ENCODE assay signal across 16 cellular contexts in the genomic region with DNA sequence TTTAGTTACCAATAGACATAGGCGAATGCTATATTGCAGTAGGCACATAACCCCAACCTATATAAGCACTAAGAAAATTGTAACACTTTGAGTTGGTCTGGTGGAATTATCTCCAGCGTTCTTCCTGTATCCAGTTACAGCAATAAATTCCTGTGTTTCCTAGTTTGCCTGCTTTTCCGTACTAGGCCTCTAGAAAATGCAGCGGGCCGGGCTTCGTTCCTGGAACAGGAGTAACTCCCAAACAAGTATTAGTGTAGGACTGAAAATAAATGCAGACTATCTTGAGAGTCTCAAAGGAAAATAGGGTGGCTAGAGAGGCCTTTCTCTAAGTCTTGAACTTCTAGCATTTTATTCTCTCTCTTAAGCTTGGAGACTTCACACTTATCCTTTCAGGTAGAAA.
DNase-seq lines count a peak whose midpoint lies in the region; ATAC-seq and TF ChIP-seq lines count a peak whose summit lies in the region.
"Had no signal": no experiment of that assay in that cellular context is flagged by ENCODE, and none has a peak within 500 bp of the region (broad histone marks: within the 10 kb centered on the region; RNA-seq: fewer than 3 reads in every experiment).

No MANE protein-coding gene starts in this region.

- CTCF ChIA-PET in PC-3 (lab: Charles Lee): no interaction called here
- CTCF ChIA-PET in OCI-LY7 (lab: Charles Lee; ENCODE audit: unreplicated experiment): no interaction called here

- no peaks in the 10 kb centered on the region for H3K4me1 ChIP-seq in PC-3 (ENCODE audit: insufficient read depth, low read length)
- no peaks in the 10 kb centered on the region for H3K4me1 ChIP-seq in fibroblast of lung (ENCODE audit: control insufficient read depth, extremely low read depth, insufficient read depth, low read length)
- no peaks in the 10 kb centered on the region for H3K4me1 ChIP-seq in skeletal muscle satellite cell (ENCODE audit: control insufficient read depth, insufficient read depth, low read length)
- H3K4me1 ChIP-seq in OCI-LY7 (ENCODE audit: insufficient read depth, low read length, poor library complexity, severe bottlenecking): no peaks in the 10 kb centered on the region
- H3K4me1 ChIP-seq: body of pancreas, sigmoid colon, tibial nerve had no signal

- no peak overlapping the region for H3K4me2 ChIP-seq in PC-3 (ENCODE audit: low read length)
- H3K4me2 ChIP-seq in fibroblast of lung (ENCODE audit: extremely low read depth, insufficient read depth, low read length): peak overlapping the region; percentile 15
- peak overlapping the region; percentile 84 for H3K4me2 ChIP-seq in skeletal muscle satellite cell (ENCODE audit: low read length)
- H3K4me2 ChIP-seq in OCI-LY7 (ENCODE audit: low read length): no peak overlapping the region

- H3K9me3 ChIP-seq in PC-3 (ENCODE audit: low read length): no peaks in the 10 kb centered on the region
- no peaks in the 10 kb centered on the region for H3K9me3 ChIP-seq in fibroblast of lung (ENCODE audit: control insufficient read depth, insufficient read depth, low read depth, low read length)
- no peaks in the 10 kb centered on the region for H3K9me3 ChIP-seq in skeletal muscle satellite cell (replicated peaks; ENCODE audit: low read length)
- H3K9me3 ChIP-seq in OCI-LY7 (ENCODE audit: low read length): no peaks in the 10 kb centered on the region
- H3K9me3 ChIP-seq: body of pancreas, sigmoid colon, tibial nerve had no signal

- H3K79me2 ChIP-seq in PC-3 (ENCODE audit: low read length) (no peaks in the 10 kb centered on the region), fibroblast of lung (ENCODE audit: control insufficient read depth, insufficient read depth, low read length) (no peaks in the 10 kb centered on the region), OCI-LY7 (ENCODE audit: insufficient read depth, low read depth, low read length) (no peaks in the 10 kb centered on the region)

- no peaks in the 10 kb centered on the region for H3K27me3 Mint-ChIP-seq in activated T-cell treated with anti-CD3 and anti-CD28 coated beads, Interleukin-2, amount 50 U/mL, for 24 hours
- H3K27me3 Mint-ChIP-seq in activated T-cell treated with anti-CD3 and anti-CD28 coated beads, Interleukin-2, amount 50 U/mL, for 72 hours (ENCODE audit: low read depth): peaks cover 2% of the 10 kb centered on the region
- no peaks in the 10 kb centered on the region for H3K27me3 Mint-ChIP-seq in naive thymus-derived CD8-positive, alpha-beta T cell
- H3K27me3 Mint-ChIP-seq: activated B cell treated with CpG ODN at 0.5 μM for 24 hours had no signal

- H3K27ac Mint-ChIP-seq in activated T-cell treated with anti-CD3 and anti-CD28 coated beads, Interleukin-2, amount 50 U/mL, for 24 hours: no peak overlapping the region
- no peak overlapping the region for H3K27ac Mint-ChIP-seq in activated T-cell treated with anti-CD3 and anti-CD28 coated beads, Interleukin-2, amount 50 U/mL, for 72 hours
- peak overlapping the region in 1 of 10 donors; percentile 96 for H3K27ac Mint-ChIP-seq in naive thymus-derived CD8-positive, alpha-beta T cell
- H3K27ac Mint-ChIP-seq: activated B cell treated with CpG ODN at 0.5 μM for 24 hours had no signal

- no peaks in the 10 kb centered on the region for H3F3A ChIP-seq in PC-3 (ENCODE audit: low read length, unreplicated experiment)

- POLR2A ChIA-PET in PC-3 (lab: Charles Lee; ENCODE audit: unreplicated experiment) (no interaction called here), OCI-LY7 (lab: Charles Lee) (no interaction called here)
- POLR2A ChIA-PET in naive thymus-derived CD8-positive, alpha-beta T cell (lab: Charles Lee): no interaction called here

- no TSS peak for BruUV-seq in PC-3 (replicated peaks; lab: Mats Ljungman, UMichigan)
- no TSS peak for BruUV-seq in OCI-LY7 (replicated peaks; lab: Mats Ljungman, UMichigan)

- no peak overlapping the region for H3K9ac ChIP-seq in PC-3 (ENCODE audit: low read length)
- no peak overlapping the region for H3K9ac ChIP-seq in fibroblast of lung (ENCODE audit: insufficient read depth, low read length)
- H3K9ac ChIP-seq in skeletal muscle satellite cell (ENCODE audit: low read depth, low read length): no peak overlapping the region

- H3K36me3 ChIP-seq in PC-3 (ENCODE audit: low read depth, low read length) (no peaks in the 10 kb centered on the region), fibroblast of lung (ENCODE audit: control insufficient read depth, insufficient read depth, low read length) (no peaks in the 10 kb centered on the region), skeletal muscle satellite cell (ENCODE audit: insufficient read depth, low read length) (no peaks in the 10 kb centered on the region), OCI-LY7 (ENCODE audit: insufficient read depth, low read length) (no peaks in the 10 kb centered on the region)
- H3K36me3 ChIP-seq: sigmoid colon, tibial nerve had no signal

- H3K36me3 Mint-ChIP-seq in activated T-cell treated with anti-CD3 and anti-CD28 coated beads, Interleukin-2, amount 50 U/mL, for 24 hours (ENCODE audit: low read depth): no peaks in the 10 kb centered on the region
- H3K36me3 Mint-ChIP-seq in activated T-cell treated with anti-CD3 and anti-CD28 coated beads, Interleukin-2, amount 50 U/mL, for 72 hours (ENCODE audit: insufficient read depth in 2 of 2): no peaks in the 10 kb centered on the region
- peaks cover 0 to 3% (median 0%) of the 10 kb centered on the region in 3 donors for H3K36me3 Mint-ChIP-seq in naive thymus-derived CD8-positive, alpha-beta T cell

- no peaks in the 10 kb centered on the region for H3K9me2 ChIP-seq in PC-3 (replicated peaks; ENCODE audit: low read length)
- no peaks in the 10 kb centered on the region for H3K9me2 ChIP-seq in OCI-LY7 (ENCODE audit: insufficient read depth, low read length)

- intact Hi-C loops in PC-3 (cut with micrococcal nuclease): no loop called here
- intact Hi-C loops in OCI-LY7 (cut with micrococcal nuclease; ENCODE audit: unreplicated experiment): no loop called here

- peaks cover 10% of the 10 kb centered on the region for H3K4me1 Mint-ChIP-seq in activated T-cell treated with anti-CD3 and anti-CD28 coated beads, Interleukin-2, amount 50 U/mL, for 24 hours (ENCODE audit: low read depth)
- H3K4me1 Mint-ChIP-seq in activated T-cell treated with anti-CD3 and anti-CD28 coated beads, Interleukin-2, amount 50 U/mL, for 72 hours (ENCODE audit: low read depth): peaks cover 13% of the 10 kb centered on the region
- no peaks in the 10 kb centered on the region for H3K4me1 Mint-ChIP-seq in naive thymus-derived CD8-positive, alpha-beta T cell
- H3K4me1 Mint-ChIP-seq: activated B cell treated with CpG ODN at 0.5 μM for 24 hours, neural crest cell had no signal

- TF ChIP-seq CTCF in PC-3 (conservative IDR thresholded peaks at IDR 0.05; ENCODE audit: low read depth, low read length) (no peak), fibroblast of lung (conservative IDR thresholded peaks at IDR 0.05 in 1 of 2, IDR thresholded peaks at IDR 0.05 in 1 of 2; ENCODE audit: low read depth in 1 of 2, low read length in 2 of 2) (no peak), OCI-LY7 (conservative IDR thresholded peaks at IDR 0.05; ENCODE audit: low read length) (no peak)

- H2AFZ ChIP-seq in PC-3 (ENCODE audit: low read length) (0 out of 2 replicates have a peak overlapping the region, but pooled peaks have one; percentile 7), fibroblast of lung (ENCODE audit: low read length) (no peak overlapping the region), OCI-LY7 (ENCODE audit: low read length) (no peak overlapping the region)

- H3K4me3 ChIP-seq in PC-3 (ENCODE audit: low read length): no peak overlapping the region
- no peak overlapping the region for H3K4me3 ChIP-seq in fibroblast of lung (replicated peaks in 1 of 4; ENCODE audit: control extremely low read depth in 1 of 4, insufficient read depth in 1 of 4, low read depth in 3 of 4, low read length in 4 of 4)
- H3K4me3 ChIP-seq in skeletal muscle satellite cell (ENCODE audit: low read length): peak overlapping the region; percentile 74
- H3K4me3 ChIP-seq in OCI-LY7 (ENCODE audit: low read depth, low read length, poor library complexity, severe bottlenecking): no peak overlapping the region
- H3K4me3 ChIP-seq: body of pancreas had no signal

- DNase-seq in activated T-cell treated with anti-CD3 and anti-CD28 coated beads, Interleukin-2, amount 50 U/mL, for 24 hours: no peak
- no peak for DNase-seq in activated T-cell treated with anti-CD3 and anti-CD28 coated beads, Interleukin-2, amount 50 U/mL, for 72 hours
- no peak for DNase-seq in PC-3
- no peak for DNase-seq in fibroblast of lung (ENCODE audit: low read depth in 2 of 2)
- DNase-seq in OCI-LY7 (ENCODE audit: low spot score): no peak
- DNase-seq in naive thymus-derived CD8-positive, alpha-beta T cell: no peak
- DNase-seq: activated B cell treated with CpG ODN at 0.5 μM for 24 hours; activated naive CD4-positive, alpha-beta T cell treated with Interleukin-2 at 50 U/mL for 16 hours; NCI-H510A; stimulated activated CD4-positive, alpha-beta T cell treated with anti-CD3 and anti-CD28 coated beads, Interleukin-4, amount 100 ng/mL, for 1 hour had no signal

- H3K27ac ChIP-seq in PC-3 (ENCODE audit: low read length): no peak overlapping the region
- H3K27ac ChIP-seq in fibroblast of lung (ENCODE audit: insufficient read depth, low read length): no peak overlapping the region
- H3K27ac ChIP-seq in OCI-LY7 (ENCODE audit: low read depth, low read length, poor library complexity, severe bottlenecking): no peak overlapping the region

- H3K27me3 ChIP-seq in PC-3 (ENCODE audit: low read length) (no peaks in the 10 kb centered on the region), fibroblast of lung (ENCODE audit: control insufficient read depth, insufficient read depth, low read length) (no peaks in the 10 kb centered on the region), skeletal muscle satellite cell (ENCODE audit: control insufficient read depth, insufficient read depth, low read length) (no peaks in the 10 kb centered on the region)
- H3K27me3 ChIP-seq: body of pancreas, sigmoid colon, tibial nerve had no signal

- H4K20me1 ChIP-seq in PC-3 (ENCODE audit: low read length): no peaks in the 10 kb centered on the region
- H4K20me1 ChIP-seq in fibroblast of lung (ENCODE audit: control insufficient read depth, extremely low read depth, insufficient read depth, low read length): no peaks in the 10 kb centered on the region
- H4K20me1 ChIP-seq in OCI-LY7 (ENCODE audit: insufficient read depth, low read length): no peaks in the 10 kb centered on the region

- no peak for ATAC-seq in activated T-cell treated with anti-CD3 and anti-CD28 coated beads, Interleukin-2, amount 50 U/mL, for 72 hours (replicated peaks in 1 of 2)
- ATAC-seq in PC-3 (no peak), HG03175 (IDR thresholded peaks at IDR 0.05; ENCODE audit: unreplicated experiment) (no peak)
- no peak for ATAC-seq in naive thymus-derived CD8-positive, alpha-beta T cell
- ATAC-seq: body of pancreas had no signal

- H3K4me3 Mint-ChIP-seq in activated T-cell treated with anti-CD3 and anti-CD28 coated beads, Interleukin-2, amount 50 U/mL, for 24 hours: peak overlapping the region; percentile 82
- peak overlapping the region in 1 of 2 donors; percentile 96 for H3K4me3 Mint-ChIP-seq in activated T-cell treated with anti-CD3 and anti-CD28 coated beads, Interleukin-2, amount 50 U/mL, for 72 hours
- H3K4me3 Mint-ChIP-seq in naive thymus-derived CD8-positive, alpha-beta T cell: peak overlapping the region in 4 of 10 donors; percentile 93 to 97 (median 94)
- H3K4me3 Mint-ChIP-seq: activated B cell treated with CpG ODN at 0.5 μM for 24 hours, neural crest cell had no signal

- no peaks in the 10 kb centered on the region for H3K9me3 Mint-ChIP-seq in activated T-cell treated with anti-CD3 and anti-CD28 coated beads, Interleukin-2, amount 50 U/mL, for 24 hours
- no peaks in the 10 kb centered on the region for H3K9me3 Mint-ChIP-seq in activated T-cell treated with anti-CD3 and anti-CD28 coated beads, Interleukin-2, amount 50 U/mL, for 72 hours
- peaks cover 0 to 2% (median 0%) of the 10 kb centered on the region in 9 donors for H3K9me3 Mint-ChIP-seq in naive thymus-derived CD8-positive, alpha-beta T cell
- H3K9me3 Mint-ChIP-seq: activated B cell treated with CpG ODN at 0.5 μM for 24 hours had no signal

Comparison
In these comparisons a context has a peak if more than half of its experiments do, and no peak if none do; other contexts are left out.
1. H3K4me2 ChIP-seq: peak in fibroblast of lung (single experiment) and skeletal muscle satellite cell (single experiment); none in PC-3 (single experiment) and OCI-LY7 (single experiment).